ENCODE assay signal across 14 cellular contexts in genomic region chr1:12148958-12149790, GRCh38. TPM values are rescaled to one million over a fixed set of nuclear protein-coding genes. Genes with fewer than 3 reads are reported as not detected.
A peak's percentile ranks its signal among the peaks of the same experiment; 100 is the strongest.
DNase-seq lines count a peak whose midpoint lies in the region; ATAC-seq, FAIRE-seq and TF ChIP-seq lines count a peak whose summit lies in the region.
"Had no signal": no experiment of that assay in that cellular context is flagged by ENCODE, and none has a peak within 500 bp of the region (broad histone marks: within the 10 kb centered on the region; RNA-seq: fewer than 3 reads in every experiment).

No MANE protein-coding gene starts in this region.

- POLR2A ChIA-PET in activated CD4-positive, alpha-beta T cell treated with anti-CD3 and anti-CD28 coated beads for 36 hours (lab: Charles Lee) = interaction anchor here (1.1 to 1.2 kb wide), 2 partner anchors 34 to 241 kb away, joined by 3 read pairs; no protein-coding TSS in a partner anchor

- H3K36me3 Mint-ChIP-seq in activated CD4-positive, alpha-beta T cell treated with anti-CD3 and anti-CD28 coated beads for 36 hours (ENCODE audit: low read depth) = peaks cover 14% of the 10 kb centered on the region

- H3K4me1 ChIP-seq in KMS-11 (ENCODE audit: low read depth, poor library complexity, severe bottlenecking) = peaks cover 50% of the 10 kb centered on the region
- peaks cover 83% of the 10 kb centered on the region for H3K4me1 ChIP-seq in effector memory CD4-positive, alpha-beta T cell (ENCODE audit: control insufficient read depth, insufficient read depth, low read length, poor library complexity, severe bottlenecking)
- H3K4me1 ChIP-seq in small intestine (ENCODE audit: control insufficient read depth in 2 of 2, insufficient read depth in 1 of 2, low read depth in 1 of 2, low read length in 1 of 2) = peaks cover 7 to 17% of the 10 kb centered on the region in 2 donors

- peaks cover 15% of the 10 kb centered on the region for H3K9me3 Mint-ChIP-seq in activated CD4-positive, alpha-beta T cell treated with anti-CD3 and anti-CD28 coated beads for 36 hours (ENCODE audit: low read depth)

- TF ChIP-seq CTCF in KMS-11 (conservative IDR thresholded peaks at IDR 0.05; ENCODE audit: low read depth, low read length) = no peak

- no peak overlapping the region for H3K4me3 ChIP-seq in KMS-11 (IDR thresholded peaks at IDR 0.05; ENCODE audit: insufficient read depth, low read depth, low read length)
- no peak overlapping the region for H3K4me3 ChIP-seq in effector memory CD4-positive, alpha-beta T cell (ENCODE audit: insufficient read depth, low read depth, low read length, poor library complexity, severe bottlenecking)
- no peak overlapping the region for H3K4me3 ChIP-seq in small intestine (ENCODE audit: low read depth in 1 of 2, low read length in 2 of 2)
- H3K4me3 ChIP-seq: SJSA1, thoracic aorta had no signal

- H3K4me1 Mint-ChIP-seq in activated CD4-positive, alpha-beta T cell treated with anti-CD3 and anti-CD28 coated beads for 36 hours = peaks cover 79% of the 10 kb centered on the region

- CTCF ChIA-PET in activated CD4-positive, alpha-beta T cell treated with anti-CD3 and anti-CD28 coated beads for 36 hours (lab: Charles Lee) = interaction anchor here (0.6 to 1.9 kb wide), 8 partner anchors 12 to 510 kb away, joined by 3 to 9 read pairs (median 4); no protein-coding TSS in a partner anchor

- H3K27me3 ChIP-seq in KMS-11 (ENCODE audit: insufficient read depth, low read depth) (no peaks in the 10 kb centered on the region), small intestine (ENCODE audit: control insufficient read depth in 2 of 2, insufficient read depth in 2 of 2, low read length in 2 of 2) (no peaks in the 10 kb centered on the region)
- H3K27me3 ChIP-seq in effector memory CD4-positive, alpha-beta T cell (replicated peaks; ENCODE audit: control insufficient read depth, insufficient read depth, low read length, poor library complexity, severe bottlenecking) = no peaks in the 10 kb centered on the region
- H3K27me3 ChIP-seq: SJSA1 had no signal

- no peak for DNase-seq in activated CD4-positive, alpha-beta T cell treated with anti-CD3 and anti-CD28 coated beads for 36 hours
- no peak for DNase-seq in activated CD4-positive, alpha-beta T cell treated with anti-CD3 and anti-CD28 coated beads for 4 hours
- no peak for DNase-seq in effector memory CD4-positive, alpha-beta T cell
- DNase-seq in small intestine (no peak), GDM1 (lab: John Stamatoyannopoulos, UW) (no peak), posterior cingulate gyrus (no peak), mesenteric fat pad (ENCODE audit: low spot score) (no peak)
- DNase-seq: cerebellar nuclear complex, head of caudate nucleus, NCI-H2171 treated with DMSO at 0.1 percent for 48 hours had no signal

- no peak for FAIRE-seq in small intestine (lab: Jason Lieb, UNC)
- FAIRE-seq: A204.1 had no signal

- H3K27ac ChIP-seq in KMS-11 = peak overlapping the region; percentile 78
- peak overlapping the region; percentile 69 for H3K27ac ChIP-seq in effector memory CD4-positive, alpha-beta T cell (ENCODE audit: insufficient read depth, low read length, poor library complexity, severe bottlenecking)
- H3K27ac ChIP-seq in small intestine (ENCODE audit: low read depth in 1 of 2, low read length in 1 of 2) = peak overlapping the region; percentile 85 to 88
- H3K27ac ChIP-seq: SJSA1, thoracic aorta had no signal

- intact Hi-C loops in activated CD4-positive, alpha-beta T cell treated with anti-CD3 and anti-CD28 coated beads for 36 hours (cut with DNase I, micrococcal nuclease) = no loop called here
- intact Hi-C loops in posterior cingulate gyrus (cut with DNase I) = no loop called here

- no peak overlapping the region for H3K4me3 Mint-ChIP-seq in activated CD4-positive, alpha-beta T cell treated with anti-CD3 and anti-CD28 coated beads for 36 hours

- H3K9ac ChIP-seq in KMS-11 = peak overlapping the region; percentile 40; the same call in 1 of the 2 replicates

- WGBS in small intestine, 3 donors = 64 to 68% (median 64%) methylated on average over 5 of the region's 5 CpGs

- no peak for ATAC-seq in activated CD4-positive, alpha-beta T cell treated with anti-CD3 and anti-CD28 coated beads for 36 hours

- no peaks in the 10 kb centered on the region for H4K20me1 ChIP-seq in KMS-11 (ENCODE audit: insufficient read depth)

- H3K79me2 ChIP-seq in KMS-11 (ENCODE audit: insufficient read depth, low read depth) = 0 out of 2 replicates have a peak, but pooled peaks cover 4% of the 10 kb centered on the region

- H3K36me3 ChIP-seq in KMS-11 (ENCODE audit: insufficient read depth) = no peaks in the 10 kb centered on the region
- H3K36me3 ChIP-seq in effector memory CD4-positive, alpha-beta T cell (ENCODE audit: control insufficient read depth, insufficient read depth, low read length) = no peaks in the 10 kb centered on the region
- no peaks in the 10 kb centered on the region for H3K36me3 ChIP-seq in small intestine (ENCODE audit: control insufficient read depth in 2 of 2, insufficient read depth in 2 of 2, low read length in 2 of 2)
- H3K36me3 ChIP-seq: SJSA1, thoracic aorta had no signal

- H2AFZ ChIP-seq in KMS-11 (ENCODE audit: low read depth) = peak overlapping the region; percentile 39; the same call in 1 of the 2 replicates

- no peaks in the 10 kb centered on the region for H3K27me3 Mint-ChIP-seq in activated CD4-positive, alpha-beta T cell treated with anti-CD3 and anti-CD28 coated beads for 36 hours

- peak overlapping the region; percentile 91 for H3K4me2 ChIP-seq in KMS-11

- no peaks in the 10 kb centered on the region for H3K9me3 ChIP-seq in effector memory CD4-positive, alpha-beta T cell (ENCODE audit: control insufficient read depth, low read length)
- no peaks in the 10 kb centered on the region for H3K9me3 ChIP-seq in small intestine (ENCODE audit: control insufficient read depth, low read depth)
- H3K9me3 ChIP-seq: thoracic aorta had no signal

- peak overlapping the region; percentile 85 for H3K27ac Mint-ChIP-seq in activated CD4-positive, alpha-beta T cell treated with anti-CD3 and anti-CD28 coated beads for 36 hours

RNA-seq across cellular contexts. Expression of gene TNFRSF1B, which starts 17.6 kb away (rescaled TPM):
- total RNA-seq in activated CD4-positive, alpha-beta T cell treated with anti-CD3 and anti-CD28 coated beads for 36 hours = 100 to 1,000 TPM; 107 to 116 TPM
- 10 to 100 TPM; 17.2 to 30.4 (median 20.0) TPM for polyA plus RNA-seq in small intestine
- 95.6 TPM for total RNA-seq in mesenteric fat pad
